1 cellular context compared by ENCODE assay signal in the genomic region with DNA sequence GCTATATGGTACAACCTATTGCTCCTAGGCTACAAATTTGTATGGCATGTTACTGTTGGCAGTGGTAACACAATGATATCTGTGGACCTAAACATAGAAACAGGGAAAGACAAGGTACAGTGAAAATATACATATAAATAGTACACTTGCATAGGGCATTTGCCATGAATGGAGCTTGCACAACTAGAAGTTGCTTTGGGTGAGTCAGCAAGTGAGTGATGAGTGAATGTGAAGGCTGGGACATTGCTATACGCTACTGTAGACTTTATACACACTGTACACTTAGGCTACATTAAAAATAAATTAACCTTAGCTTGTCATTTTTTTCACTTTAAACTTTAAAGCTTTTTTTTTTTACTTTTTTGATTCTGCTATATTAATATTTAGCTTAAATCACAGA.
TF ChIP-seq lines count a peak whose summit lies in the region.

No MANE protein-coding gene starts in this region.

TF ChIP-seq in HepG2, 621 proteins besides CTCF, POLR2A, EP300 and RAD21:
- TF ChIP-seq ZNF101 (CRISPR knock-in tag; IDR thresholded peaks at IDR 0.05; ENCODE audit: borderline replicate concordance, low read depth) (no peak), NR3C1 (CRISPR knock-in tag; IDR thresholded peaks at IDR 0.05) (no peak), ZNF775 (CRISPR knock-in tag; IDR thresholded peaks at IDR 0.05; ENCODE audit: borderline replicate concordance) (no peak), SOX5 (CRISPR knock-in tag; IDR thresholded peaks at IDR 0.05; ENCODE audit: borderline replicate concordance) (no peak), CEBPB (IDR thresholded peaks at IDR 0.05; ENCODE audit: borderline replicate concordance, low read depth, low read length) (no peak), FOSL2 (CRISPR knock-in tag; IDR thresholded peaks at IDR 0.05) (no peak), ZNF430 (CRISPR knock-in tag; IDR thresholded peaks at IDR 0.05) (no peak), ZNF326 (CRISPR knock-in tag; IDR thresholded peaks at IDR 0.05; ENCODE audit: borderline replicate concordance) (no peak), ZNF496 (CRISPR knock-in tag; IDR thresholded peaks at IDR 0.05; ENCODE audit: insufficient replicate concordance) (no peak), ZNF501 (CRISPR knock-in tag; IDR thresholded peaks at IDR 0.05) (no peak), KAT8 (CRISPR knock-in tag; IDR thresholded peaks at IDR 0.05) (no peak), SIN3B (IDR thresholded peaks at IDR 0.05; ENCODE audit: low read length) (no peak), SP4 (CRISPR knock-in tag; IDR thresholded peaks at IDR 0.05) (no peak), SCMH1 (CRISPR knock-in tag; IDR thresholded peaks at IDR 0.05; ENCODE audit: borderline replicate concordance) (no peak)
- TF ChIP-seq, protein P1, sequence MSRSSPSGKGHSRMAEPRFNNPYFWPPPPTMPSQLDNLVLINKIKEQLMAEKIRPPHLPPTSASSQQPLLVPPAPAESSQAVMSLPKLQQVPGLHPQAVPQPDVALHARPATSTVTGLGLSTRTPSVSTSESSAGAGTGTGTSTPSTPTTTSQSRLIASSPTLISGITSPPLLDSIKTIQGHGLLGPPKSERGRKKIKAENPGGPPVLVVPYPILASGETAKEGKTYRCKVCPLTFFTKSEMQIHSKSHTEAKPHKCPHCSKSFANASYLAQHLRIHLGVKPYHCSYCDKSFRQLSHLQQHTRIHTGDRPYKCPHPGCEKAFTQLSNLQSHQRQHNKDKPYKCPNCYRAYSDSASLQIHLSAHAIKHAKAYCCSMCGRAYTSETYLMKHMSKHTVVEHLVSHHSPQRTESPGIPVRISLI (CRISPR knock-in tag; IDR thresholded peaks at IDR 0.05; ENCODE audit: borderline replicate concordance), result no peak
- TF ChIP-seq, protein P2, sequence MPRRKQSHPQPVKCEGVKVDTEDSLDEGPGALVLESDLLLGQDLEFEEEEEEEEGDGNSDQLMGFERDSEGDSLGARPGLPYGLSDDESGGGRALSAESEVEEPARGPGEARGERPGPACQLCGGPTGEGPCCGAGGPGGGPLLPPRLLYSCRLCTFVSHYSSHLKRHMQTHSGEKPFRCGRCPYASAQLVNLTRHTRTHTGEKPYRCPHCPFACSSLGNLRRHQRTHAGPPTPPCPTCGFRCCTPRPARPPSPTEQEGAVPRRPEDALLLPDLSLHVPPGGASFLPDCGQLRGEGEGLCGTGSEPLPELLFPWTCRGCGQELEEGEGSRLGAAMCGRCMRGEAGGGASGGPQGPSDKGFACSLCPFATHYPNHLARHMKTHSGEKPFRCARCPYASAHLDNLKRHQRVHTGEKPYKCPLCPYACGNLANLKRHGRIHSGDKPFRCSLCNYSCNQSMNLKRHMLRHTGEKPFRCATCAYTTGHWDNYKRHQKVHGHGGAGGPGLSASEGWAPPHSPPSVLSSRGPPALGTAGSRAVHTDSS (CRISPR knock-in tag; conservative IDR thresholded peaks at IDR 0.05), result no peak
- TF ChIP-seq, protein P3, sequence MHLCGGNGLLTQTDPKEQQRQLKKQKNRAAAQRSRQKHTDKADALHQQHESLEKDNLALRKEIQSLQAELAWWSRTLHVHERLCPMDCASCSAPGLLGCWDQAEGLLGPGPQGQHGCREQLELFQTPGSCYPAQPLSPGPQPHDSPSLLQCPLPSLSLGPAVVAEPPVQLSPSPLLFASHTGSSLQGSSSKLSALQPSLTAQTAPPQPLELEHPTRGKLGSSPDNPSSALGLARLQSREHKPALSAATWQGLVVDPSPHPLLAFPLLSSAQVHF (CRISPR knock-in tag; IDR thresholded peaks at IDR 0.05), result no peak
